In the genomic region with DNA sequence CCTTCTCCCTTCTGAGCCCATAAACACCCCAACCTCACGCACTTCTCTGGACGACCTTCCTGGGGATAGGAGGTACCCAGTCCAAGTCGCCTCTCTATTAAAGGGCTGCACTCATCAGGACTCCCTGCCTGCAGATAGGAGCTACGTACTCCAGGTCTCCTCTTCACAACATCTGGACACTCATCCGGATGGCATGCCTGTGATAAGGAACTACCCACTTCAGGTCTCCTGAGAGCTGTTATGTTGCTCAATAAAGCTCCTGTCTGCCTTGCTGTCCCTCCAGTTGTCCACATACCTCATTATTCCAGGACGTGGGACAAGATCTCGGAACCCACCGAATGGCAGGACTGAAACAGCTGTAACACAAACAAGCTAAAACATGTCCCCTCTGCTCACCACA, we compare ENCODE assay signal across 22 cellular contexts.
"Had no signal": no experiment of that assay in that cellular context is flagged by ENCODE, and none has a peak within 500 bp of the region (broad histone marks: within the 10 kb centered on the region; RNA-seq: fewer than 3 reads in every experiment).

No MANE protein-coding gene starts in this region.

- FAIRE-seq: RCC 7860 had no signal

- H3K27ac ChIP-seq: SJSA1, SK-N-MC had no signal

- H3K4me3 ChIP-seq: SJSA1, SK-N-MC had no signal

- DNase-seq: IMR-90, Kasumi-1, KG1, MM.1S, NCI-H1092 treated with DMSO at 0.1 percent for 48 hours, NCI-H1436, NCI-H187, NCI-H2029, NCI-H2081 treated with DMSO at 0.1 percent for 48 hours, NCI-H2171, NCI-H226, NCI-H446, NCI-H510A, NCI-H524 treated with DMSO at 0.1 percent for 48 hours, NCI-H69, NCI-H774, Right ventricle myocardium superior, RPMI8226, SIG-M5 had no signal

- H3K4me1 ChIP-seq: SJSA1 had no signal

- H3K27me3 ChIP-seq: SJSA1 had no signal

- H3K36me3 ChIP-seq: SJSA1 had no signal

- H3K9me3 ChIP-seq: SJSA1 had no signal
